Comparison of ENCODE assay signal across 14 cellular contexts in the genomic region with DNA sequence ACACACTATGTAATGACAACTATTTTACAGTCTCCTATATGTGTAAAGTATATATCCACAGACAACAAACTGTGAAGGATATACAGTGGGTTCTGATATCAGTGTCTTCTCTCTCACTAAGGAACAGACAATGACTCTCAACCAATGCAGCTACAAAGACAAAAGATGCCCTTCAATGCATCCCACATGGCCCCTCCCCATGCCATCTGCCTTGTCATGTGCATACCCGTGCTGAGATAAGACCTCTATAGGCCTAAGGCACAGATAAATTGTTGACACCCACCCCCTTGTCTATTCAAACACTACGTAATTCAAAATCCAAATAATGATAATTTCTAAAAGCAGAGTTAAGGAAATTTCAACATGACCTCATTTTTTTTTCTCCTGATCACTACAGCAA.
DNase-seq lines count a peak whose midpoint lies in the region; ATAC-seq and TF ChIP-seq lines count a peak whose summit lies in the region.
"Had no signal": no experiment of that assay in that cellular context is flagged by ENCODE, and none has a peak within 500 bp of the region (broad histone marks: within the 10 kb centered on the region; RNA-seq: fewer than 3 reads in every experiment).

No MANE protein-coding gene starts in this region.

- H3K36me3 Mint-ChIP-seq in glutamatergic neuron (ENCODE audit: unreplicated experiment) (no peaks in the 10 kb centered on the region), nephron progenitor cell (ENCODE audit: low read depth) (no peaks in the 10 kb centered on the region)
- H3K36me3 Mint-ChIP-seq: CD8-positive, alpha-beta memory T cell had no signal

- peak; percentile 0 for DNase-seq in SK-N-SH
- peak; percentile 31 for DNase-seq in NCI-H146 treated with DMSO at 0.1 percent for 48 hours (lab: John Stamatoyannopoulos, UW; ENCODE audit: unreplicated experiment)
- peak; percentile 18 for DNase-seq in glutamatergic neuron
- DNase-seq in nephron progenitor cell, result no peak
- DNase-seq in AG08395 (ENCODE audit: low spot score), result no peak
- DNase-seq: CD8-positive, alpha-beta memory T cell; DMS 273 treated with DMSO at 0.1 percent for 48 hours; GM23248; H7; IMR-90 had no signal

- H3K27me3 Mint-ChIP-seq in glutamatergic neuron (ENCODE audit: unreplicated experiment) (no peaks in the 10 kb centered on the region), nephron progenitor cell (ENCODE audit: low read depth, poor library complexity) (no peaks in the 10 kb centered on the region)
- H3K27me3 Mint-ChIP-seq: CD8-positive, alpha-beta memory T cell had no signal

- TF ChIP-seq RAD21 in SK-N-SH (IDR thresholded peaks at IDR 0.05; ENCODE audit: low read length), result no peak

- no peaks in the 10 kb centered on the region for H3K27me3 ChIP-seq in SK-N-SH (ENCODE audit: insufficient read depth)
- H3K27me3 ChIP-seq: BLaER1 had no signal

- H2AFZ ChIP-seq in SK-N-SH (ENCODE audit: low read depth), result no peak overlapping the region
- H2AFZ ChIP-seq: GM23248 had no signal

- no peaks in the 10 kb centered on the region for H3K36me3 ChIP-seq in SK-N-SH (replicated peaks in 1 of 2; ENCODE audit: control insufficient read depth in 1 of 2, insufficient read depth in 2 of 2, low read length in 1 of 2)
- H3K36me3 ChIP-seq: BLaER1 had no signal

- no peaks in the 10 kb centered on the region for H4K20me1 ChIP-seq in SK-N-SH (ENCODE audit: insufficient read depth)
- H4K20me1 ChIP-seq: BLaER1 had no signal

- H3K4me3 Mint-ChIP-seq in glutamatergic neuron (ENCODE audit: unreplicated experiment) (no peak overlapping the region), nephron progenitor cell (no peak overlapping the region)
- H3K4me3 Mint-ChIP-seq: CD8-positive, alpha-beta memory T cell had no signal

- CTCF ChIA-PET in SK-N-SH (lab: Yijun Ruan, JAX), result no interaction called here

- ATAC-seq in SK-N-SH treated with all-trans-retinoic acid at 6 μM for 48 hours, result no peak
- ATAC-seq in GM19452 (IDR thresholded peaks at IDR 0.05; ENCODE audit: unreplicated experiment), result no peak
- ATAC-seq: GM12878 had no signal

- TF ChIP-seq CTCF in SK-N-SH (IDR thresholded peaks at IDR 0.05) (no peak), glutamatergic neuron (IDR thresholded peaks at IDR 0.05; ENCODE audit: partially characterized antibody, unreplicated experiment) (no peak), nephron progenitor cell (IDR thresholded peaks at IDR 0.05) (no peak)

- no peak overlapping the region for H3K4me3 ChIP-seq in SK-N-SH (ENCODE audit: low read depth in 2 of 2, low read length in 1 of 2)
- H3K4me3 ChIP-seq: BLaER1, GM12878, GM23248 had no signal

- no peaks in the 10 kb centered on the region for H3K9me3 ChIP-seq in SK-N-SH
- H3K9me3 ChIP-seq: BLaER1 had no signal

- no peaks in the 10 kb centered on the region for H3F3A ChIP-seq in SK-N-SH (replicated peaks; ENCODE audit: insufficient read depth)

- H3K4me1 ChIP-seq in SK-N-SH (ENCODE audit: control insufficient read depth in 1 of 2, insufficient read depth in 2 of 2, low read depth in 1 of 2, low read length in 1 of 2), result no peaks in the 10 kb centered on the region

- no peaks in the 10 kb centered on the region for H3K9me3 Mint-ChIP-seq in glutamatergic neuron (ENCODE audit: unreplicated experiment)
- no peaks in the 10 kb centered on the region for H3K9me3 Mint-ChIP-seq in nephron progenitor cell

- H3K27ac ChIP-seq in SK-N-SH (ENCODE audit: low read depth in 2 of 2, low read length in 1 of 2), result no peak overlapping the region
- H3K27ac ChIP-seq: BLaER1, GM23248 had no signal

- H3K79me2 ChIP-seq in SK-N-SH (ENCODE audit: insufficient read depth), result no peaks in the 10 kb centered on the region

- 0% methylated on average over 2 of the region's 2 CpGs for WGBS in SK-N-SH (ENCODE audit: low lambda C conversion rate)

- TF ChIP-seq EP300 in SK-N-SH (IDR thresholded peaks at IDR 0.05; ENCODE audit: borderline replicate concordance in 1 of 2, low read depth in 1 of 2, low read length in 1 of 2), result no peak

- POLR2A ChIA-PET in SK-N-SH (lab: Yijun Ruan, JAX), result no interaction called here

- H3K9ac ChIP-seq in SK-N-SH, result no peak overlapping the region
- H3K9ac ChIP-seq: BLaER1, GM23248 had no signal

- no peaks in the 10 kb centered on the region for H3K9me2 ChIP-seq in SK-N-SH

- H3K4me2 ChIP-seq in SK-N-SH, result no peak overlapping the region
- H3K4me2 ChIP-seq: BLaER1 had no signal

- peaks cover 10% of the 10 kb centered on the region for H3K4me1 Mint-ChIP-seq in glutamatergic neuron (ENCODE audit: low read depth, unreplicated experiment)
- no peaks in the 10 kb centered on the region for H3K4me1 Mint-ChIP-seq in nephron progenitor cell
- H3K4me1 Mint-ChIP-seq: CD8-positive, alpha-beta memory T cell had no signal

- peak overlapping the region; percentile 73 for H3K27ac Mint-ChIP-seq in glutamatergic neuron (ENCODE audit: unreplicated experiment)
- no peak overlapping the region for H3K27ac Mint-ChIP-seq in nephron progenitor cell
- H3K27ac Mint-ChIP-seq: CD8-positive, alpha-beta memory T cell had no signal

TF ChIP-seq in SK-N-SH, 30 proteins besides CTCF, POLR2A, EP300 and RAD21 (continues in another document):
- no peak for TF ChIP-seq TEAD4 (IDR thresholded peaks at IDR 0.05; ENCODE audit: borderline replicate concordance, insufficient read depth)
- TF ChIP-seq, protein P1, sequence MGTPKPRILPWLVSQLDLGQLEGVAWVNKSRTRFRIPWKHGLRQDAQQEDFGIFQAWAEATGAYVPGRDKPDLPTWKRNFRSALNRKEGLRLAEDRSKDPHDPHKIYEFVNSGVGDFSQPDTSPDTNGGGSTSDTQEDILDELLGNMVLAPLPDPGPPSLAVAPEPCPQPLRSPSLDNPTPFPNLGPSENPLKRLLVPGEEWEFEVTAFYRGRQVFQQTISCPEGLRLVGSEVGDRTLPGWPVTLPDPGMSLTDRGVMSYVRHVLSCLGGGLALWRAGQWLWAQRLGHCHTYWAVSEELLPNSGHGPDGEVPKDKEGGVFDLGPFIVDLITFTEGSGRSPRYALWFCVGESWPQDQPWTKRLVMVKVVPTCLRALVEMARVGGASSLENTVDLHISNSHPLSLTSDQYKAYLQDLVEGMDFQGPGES (IDR thresholded peaks at IDR 0.05; ENCODE audit: low read depth, low read length), result no peak

TF ChIP-seq in SK-N-SH treated with all-trans-retinoic acid at 6 μM for 48 hours, 23 proteins besides CTCF, POLR2A, EP300 and RAD21 (continues in another document):
- TF ChIP-seq, protein P2, sequence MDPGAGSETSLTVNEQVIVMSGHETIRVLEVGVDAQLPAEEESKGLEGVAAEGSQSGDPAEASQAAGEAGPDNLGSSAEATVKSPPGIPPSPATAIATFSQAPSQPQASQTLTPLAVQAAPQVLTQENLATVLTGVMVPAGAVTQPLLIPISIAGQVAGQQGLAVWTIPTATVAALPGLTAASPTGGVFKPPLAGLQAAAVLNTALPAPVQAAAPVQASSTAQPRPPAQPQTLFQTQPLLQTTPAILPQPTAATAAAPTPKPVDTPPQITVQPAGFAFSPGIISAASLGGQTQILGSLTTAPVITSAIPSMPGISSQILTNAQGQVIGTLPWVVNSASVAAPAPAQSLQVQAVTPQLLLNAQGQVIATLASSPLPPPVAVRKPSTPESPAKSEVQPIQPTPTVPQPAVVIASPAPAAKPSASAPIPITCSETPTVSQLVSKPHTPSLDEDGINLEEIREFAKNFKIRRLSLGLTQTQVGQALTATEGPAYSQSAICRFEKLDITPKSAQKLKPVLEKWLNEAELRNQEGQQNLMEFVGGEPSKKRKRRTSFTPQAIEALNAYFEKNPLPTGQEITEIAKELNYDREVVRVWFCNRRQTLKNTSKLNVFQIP (CRISPR knock-in tag; IDR thresholded peaks at IDR 0.05; ENCODE audit: borderline replicate concordance, low read depth), result no peak
- TF ChIP-seq ESRRG (CRISPR knock-in tag; IDR thresholded peaks at IDR 0.05), result no peak
- TF ChIP-seq RARB (CRISPR knock-in tag; IDR thresholded peaks at IDR 0.05), result no peak
- TF ChIP-seq OSR1 (CRISPR knock-in tag; IDR thresholded peaks at IDR 0.05), result no peak
- no peak for TF ChIP-seq ISL1 (CRISPR knock-in tag; IDR thresholded peaks at IDR 0.05)
- TF ChIP-seq TOX (CRISPR knock-in tag; IDR thresholded peaks at IDR 0.05; ENCODE audit: borderline replicate concordance), result no peak
- no peak for TF ChIP-seq PPARA (CRISPR knock-in tag; IDR thresholded peaks at IDR 0.05; ENCODE audit: borderline replicate concordance)
- TF ChIP-seq, protein P3, sequence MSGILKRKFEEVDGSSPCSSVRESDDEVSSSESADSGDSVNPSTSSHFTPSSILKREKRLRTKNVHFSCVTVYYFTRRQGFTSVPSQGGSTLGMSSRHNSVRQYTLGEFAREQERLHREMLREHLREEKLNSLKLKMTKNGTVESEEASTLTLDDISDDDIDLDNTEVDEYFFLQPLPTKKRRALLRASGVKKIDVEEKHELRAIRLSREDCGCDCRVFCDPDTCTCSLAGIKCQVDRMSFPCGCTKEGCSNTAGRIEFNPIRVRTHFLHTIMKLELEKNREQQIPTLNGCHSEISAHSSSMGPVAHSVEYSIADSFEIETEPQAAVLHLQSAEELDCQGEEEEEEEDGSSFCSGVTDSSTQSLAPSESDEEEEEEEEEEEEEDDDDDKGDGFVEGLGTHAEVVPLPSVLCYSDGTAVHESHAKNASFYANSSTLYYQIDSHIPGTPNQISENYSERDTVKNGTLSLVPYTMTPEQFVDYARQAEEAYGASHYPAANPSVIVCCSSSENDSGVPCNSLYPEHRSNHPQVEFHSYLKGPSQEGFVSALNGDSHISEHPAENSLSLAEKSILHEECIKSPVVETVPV (CRISPR knock-in tag; IDR thresholded peaks at IDR 0.05), result no peak
- TF ChIP-seq, protein P4, sequence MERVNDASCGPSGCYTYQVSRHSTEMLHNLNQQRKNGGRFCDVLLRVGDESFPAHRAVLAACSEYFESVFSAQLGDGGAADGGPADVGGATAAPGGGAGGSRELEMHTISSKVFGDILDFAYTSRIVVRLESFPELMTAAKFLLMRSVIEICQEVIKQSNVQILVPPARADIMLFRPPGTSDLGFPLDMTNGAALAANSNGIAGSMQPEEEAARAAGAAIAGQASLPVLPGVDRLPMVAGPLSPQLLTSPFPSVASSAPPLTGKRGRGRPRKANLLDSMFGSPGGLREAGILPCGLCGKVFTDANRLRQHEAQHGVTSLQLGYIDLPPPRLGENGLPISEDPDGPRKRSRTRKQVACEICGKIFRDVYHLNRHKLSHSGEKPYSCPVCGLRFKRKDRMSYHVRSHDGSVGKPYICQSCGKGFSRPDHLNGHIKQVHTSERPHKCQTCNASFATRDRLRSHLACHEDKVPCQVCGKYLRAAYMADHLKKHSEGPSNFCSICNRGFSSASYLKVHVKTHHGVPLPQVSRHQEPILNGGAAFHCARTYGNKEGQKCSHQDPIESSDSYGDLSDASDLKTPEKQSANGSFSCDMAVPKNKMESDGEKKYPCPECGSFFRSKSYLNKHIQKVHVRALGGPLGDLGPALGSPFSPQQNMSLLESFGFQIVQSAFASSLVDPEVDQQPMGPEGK (CRISPR knock-in tag; IDR thresholded peaks at IDR 0.05; ENCODE audit: borderline replicate concordance), result no peak
- TF ChIP-seq SNAI2 (CRISPR knock-in tag; IDR thresholded peaks at IDR 0.05), result no peak
- no peak for TF ChIP-seq CSDC2 (CRISPR knock-in tag; IDR thresholded peaks at IDR 0.05)
- TF ChIP-seq ZNF565 (CRISPR knock-in tag; conservative IDR thresholded peaks at IDR 0.05; ENCODE audit: low read depth), result no peak
- no peak for TF ChIP-seq ARNTL (CRISPR knock-in tag; IDR thresholded peaks at IDR 0.05; ENCODE audit: borderline replicate concordance, low read depth)
- TF ChIP-seq ZFP3 (CRISPR knock-in tag; IDR thresholded peaks at IDR 0.05), result no peak

Comparison
In these comparisons a context has a peak if more than half of its experiments do, and no peak if none do; other contexts are left out.
1. DNase-seq: peak in SK-N-SH (single experiment), NCI-H146 treated with DMSO at 0.1 percent for 48 hours (single experiment) and glutamatergic neuron (single experiment); none in nephron progenitor cell (single experiment) and AG08395 (single experiment).